Comparison of ENCODE assay signal across 27 cellular contexts in the genomic region with DNA sequence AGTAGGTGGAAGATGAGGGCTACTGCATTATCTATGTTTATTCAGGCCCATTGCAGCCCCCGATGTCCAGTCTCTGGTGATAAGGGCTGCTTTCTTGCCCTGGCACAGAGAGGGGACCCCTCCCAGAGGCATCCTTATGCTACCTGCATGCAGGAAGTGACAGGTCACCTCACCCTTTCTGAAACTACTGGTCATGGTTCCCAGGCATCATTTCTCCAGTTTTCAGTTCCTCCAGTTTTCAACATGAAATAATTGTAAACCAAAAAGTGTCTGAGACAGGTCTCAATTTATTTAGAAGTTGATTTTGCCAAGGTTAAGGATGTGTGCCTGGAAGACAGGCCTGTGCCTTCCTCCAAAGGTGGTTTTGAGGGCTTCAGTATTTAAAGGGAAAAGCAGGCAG. TPM values are rescaled to one million over a fixed set of nuclear protein-coding genes. Genes with fewer than 3 reads are reported as not detected.
"Had no signal": no experiment of that assay in that cellular context is flagged by ENCODE, and none has a peak within 500 bp of the region (broad histone marks: within the 10 kb centered on the region; RNA-seq: fewer than 3 reads in every experiment).

No MANE protein-coding gene starts in this region.

- H3K4me2 ChIP-seq: KMS-11 had no signal

- H3K27ac Mint-ChIP-seq: activated CD8-positive, alpha-beta T cell treated with anti-CD3 and anti-CD28 coated beads, Interleukin-2, amount 10 ng/mL, durations not matched to agents 7 days and 5 days; activated naive CD8-positive, alpha-beta T cell treated with anti-CD3 and anti-CD28 coated beads, Interleukin-2, amount 50 U/mL, for 24 hours; T-helper 1 cell treated with Interleukin-12 subunit alpha and Interleukin-12 subunit beta and Interleukin-4 antibody, amounts not matched to agents 30 μg/mL and 1 μg/mL, for 36 hours; WTC11 had no signal

- H3K9me3 ChIP-seq: Peyer's patch had no signal

- H3K4me3 Mint-ChIP-seq: activated CD8-positive, alpha-beta T cell treated with anti-CD3 and anti-CD28 coated beads, Interleukin-2, amount 10 ng/mL, durations not matched to agents 7 days and 5 days; activated naive CD8-positive, alpha-beta T cell treated with anti-CD3 and anti-CD28 coated beads, Interleukin-2, amount 50 U/mL, for 24 hours; brain; T-helper 1 cell treated with Interleukin-12 subunit alpha and Interleukin-12 subunit beta and Interleukin-4 antibody, amounts not matched to agents 30 μg/mL and 1 μg/mL, for 36 hours; WTC11 had no signal

- H3K27ac ChIP-seq: ascending aorta, KMS-11, Peyer's patch, RWPE1, SJSA1 had no signal

- H3K4me1 ChIP-seq: ascending aorta, Peyer's patch, SJSA1 had no signal

- H3K36me3 ChIP-seq: ascending aorta, Peyer's patch, SJSA1 had no signal

- H3K36me3 Mint-ChIP-seq: brain, WTC11 had no signal

- ATAC-seq: activated CD8-positive, alpha-beta T cell treated with anti-CD3 and anti-CD28 coated beads, Interleukin-2, amount 10 ng/mL, durations not matched to agents 7 days and 5 days; activated naive CD4-positive, alpha-beta T cell treated with anti-CD3 and anti-CD28 coated beads, Interleukin-2, amount 50 U/mL, for 72 hours; activated naive CD8-positive, alpha-beta T cell treated with anti-CD3 and anti-CD28 coated beads, Interleukin-2, amount 50 U/mL, for 24 hours; SK-N-SH treated with all-trans-retinoic acid at 6 μM for 48 hours; WTC11 had no signal

- DNase-seq: activated CD4-positive, alpha-beta T cell treated with anti-CD3 and anti-CD28 coated beads for 48 hours; activated CD4-positive, alpha-beta T cell treated with anti-CD3 and anti-CD28 coated beads, Interleukin-2, amount 50 U/mL, for 4 hours; activated CD4-positive, CD25-positive, alpha-beta regulatory T cell treated with anti-CD3 and anti-CD28 coated beads, Interleukin-2, amount 50 U/mL, for 72 hours; activated CD8-positive, alpha-beta memory T cell treated with anti-CD3 and anti-CD28 coated beads, Interleukin-2, amount 50 U/mL, for 48 hours; activated CD8-positive, alpha-beta T cell treated with anti-CD3 and anti-CD28 coated beads, Interleukin-2, amount 10 ng/mL, durations not matched to agents 7 days and 5 days; activated naive CD8-positive, alpha-beta T cell treated with anti-CD3 and anti-CD28 coated beads, Interleukin-2, amount 50 U/mL, for 24 hours; activated T-cell treated with anti-CD3 and anti-CD28 coated beads, Interleukin-2, amount 50 U/mL, for 1 hour; amniotic stem cell; NCI-H1092; NCI-H1930; NCI-H2171; NCI-H446 treated with DMSO at 0.1 percent for 48 hours; NCI-H524 treated with DMSO at 0.1 percent for 48 hours; NCI-H82; NK-92 treated with Interleukin-12 subunit alpha and Interleukin-12 subunit beta, amount 100 ng/mL, for 24 hours; Peyer's patch; Right ventricle myocardium superior; SW 1271 had no signal

- H3K4me3 ChIP-seq: ascending aorta, Peyer's patch, SJSA1 had no signal

- H3K9ac ChIP-seq: KMS-11 had no signal

- H3K27me3 ChIP-seq: ascending aorta, Peyer's patch had no signal

- H3K27me3 Mint-ChIP-seq: brain had no signal

RNA-seq across cellular contexts. Expression of a gene that starts 57.0 kb away (rescaled TPM):
- total RNA-seq: activated CD8-positive, alpha-beta T cell treated with anti-CD3 and anti-CD28 coated beads, Interleukin-2, amount 10 ng/mL, durations not matched to agents 7 days and 5 days had no signal
